18 cellular contexts compared by ENCODE assay signal in genomic region chr10:91512458-91512857, GRCh38.
A peak's percentile ranks its signal among the peaks of the same experiment; 100 is the strongest.
DNase-seq lines count a peak whose midpoint lies in the region; ATAC-seq, FAIRE-seq and TF ChIP-seq lines count a peak whose summit lies in the region.
"Had no signal": no experiment of that assay in that cellular context is flagged by ENCODE, and none has a peak within 500 bp of the region (broad histone marks: within the 10 kb centered on the region; RNA-seq: fewer than 3 reads in every experiment).

No MANE protein-coding gene starts in this region.

- DNase-seq in A549 (ENCODE audit: low read depth in 1 of 2, low spot score in 1 of 2): no peak
- DNase-seq in PC-3: no peak
- DNase-seq in brain microvascular endothelial cell: no peak
- DNase-seq in osteoblast (ENCODE audit: insufficient read length, low spot score, missing footprints): no peak
- DNase-seq in Right ventricle myocardium inferior (ENCODE audit: missing footprints): no peak
- no peak for DNase-seq in iPS-NIHi11 (ENCODE audit: low spot score)
- DNase-seq in COLO829 (ENCODE audit: low spot score): no peak
- no peak for DNase-seq in RWPE1 (ENCODE audit: low spot score)
- DNase-seq: COR-L47, DMS153, NCI-H446 treated with DMSO at 0.1 percent for 48 hours, NCI-H774, Peyer's patch, SJCRH30, T-cell had no signal

- POLR2A ChIA-PET in A549 (lab: Yijun Ruan, JAX) (no interaction called here), PC-3 (lab: Charles Lee; ENCODE audit: unreplicated experiment) (no interaction called here), RWPE1 (lab: Yijun Ruan, JAX; ENCODE audit: low non-redundant PET) (no interaction called here)

- peak in 1 of 2 experiments; percentile 20; a peak in 1 of 6 replicates for ATAC-seq in A549
- ATAC-seq in PC-3: no peak
- ATAC-seq in Right ventricle myocardium inferior: no peak
- ATAC-seq: T-cell had no signal

- intact Hi-C loops in PC-3 (cut with micrococcal nuclease): no loop called here
- intact Hi-C loops in Right ventricle myocardium inferior (cut with DNase I): no loop called here

- H3K9me3 ChIP-seq in A549 (no peaks in the 10 kb centered on the region; the same call in 2 of the 3 replicates), PC-3 (ENCODE audit: low read length) (no peaks in the 10 kb centered on the region), osteoblast (ENCODE audit: low read depth, low read length) (no peaks in the 10 kb centered on the region)
- H3K9me3 ChIP-seq: Peyer's patch, SJCRH30 had no signal

- no peak for TF ChIP-seq RAD21 in A549 (conservative IDR thresholded peaks at IDR 0.05 in 1 of 2, IDR thresholded peaks at IDR 0.05 in 1 of 2)

- no peak overlapping the region for H3K9ac ChIP-seq in PC-3 (ENCODE audit: low read length)

- TF ChIP-seq CTCF in A549 (IDR thresholded peaks at IDR 0.05) (no peak), PC-3 (conservative IDR thresholded peaks at IDR 0.05; ENCODE audit: low read depth, low read length) (no peak), brain microvascular endothelial cell (IDR thresholded peaks at IDR 0.05; ENCODE audit: low read depth, low read length, missing control alignments) (no peak), osteoblast (IDR thresholded peaks at IDR 0.05; ENCODE audit: extremely low read depth, low read depth, low read length) (no peak), RWPE1 (conservative IDR thresholded peaks at IDR 0.05; ENCODE audit: low read depth) (no peak)

- no TSS peak for BruUV-seq in PC-3 (replicated peaks; lab: Mats Ljungman, UMichigan)

- FAIRE-seq in A549 (lab: Jason Lieb, UNC): no peak
- FAIRE-seq: GM18507 had no signal

- no peak overlapping the region for H3K4me3 ChIP-seq in A549
- no peak overlapping the region for H3K4me3 ChIP-seq in PC-3 (ENCODE audit: low read length)
- no peak overlapping the region for H3K4me3 ChIP-seq in brain microvascular endothelial cell (ENCODE audit: low read depth, low read length)
- no peak overlapping the region for H3K4me3 ChIP-seq in osteoblast (ENCODE audit: insufficient read depth, low read length)
- H3K4me3 ChIP-seq: Peyer's patch, SJCRH30 had no signal

- H4K20me1 ChIP-seq in PC-3 (ENCODE audit: low read length): no peaks in the 10 kb centered on the region
- H4K20me1 ChIP-seq in osteoblast (ENCODE audit: insufficient read depth, low read length): no peaks in the 10 kb centered on the region

- no peak overlapping the region for H2AFZ ChIP-seq in PC-3 (ENCODE audit: low read length)
- H2AFZ ChIP-seq in osteoblast (ENCODE audit: low read length): no peak overlapping the region

- H3K27ac ChIP-seq in A549 (peak overlapping the region; percentile 62 to 78), PC-3 (ENCODE audit: low read length) (no peak overlapping the region), brain microvascular endothelial cell (peak overlapping the region; percentile 65), osteoblast (ENCODE audit: low read depth, low read length) (peak overlapping the region; percentile 68), RWPE1 (no peak overlapping the region)
- H3K27ac ChIP-seq: 22Rv1, C4-2B, Peyer's patch, SJCRH30 had no signal

- no peaks in the 10 kb centered on the region for H3F3A ChIP-seq in PC-3 (ENCODE audit: low read length, unreplicated experiment)

- H3K27me3 ChIP-seq in PC-3 (ENCODE audit: low read length) (no peaks in the 10 kb centered on the region), brain microvascular endothelial cell (replicated peaks) (no peaks in the 10 kb centered on the region), osteoblast (ENCODE audit: insufficient read depth, low read length) (no peaks in the 10 kb centered on the region)
- H3K27me3 ChIP-seq: Peyer's patch, SJCRH30 had no signal

- H3K79me2 ChIP-seq in PC-3 (ENCODE audit: low read length) (no peaks in the 10 kb centered on the region), osteoblast (ENCODE audit: insufficient read depth, low read length) (no peaks in the 10 kb centered on the region)

- WGBS in A549 (ENCODE audit: missing lambda C conversion rate): 43% methylated on average over 1 of the region's 1 CpG

- CTCF ChIA-PET in A549 (lab: Yijun Ruan, JAX) (interaction anchor here (1.2 to 2.3 kb wide), 3 partner anchors 84 to 123 kb away, joined by 3 to 9 read pairs (median 3); no protein-coding TSS in a partner anchor), PC-3 (lab: Charles Lee) (no interaction called here), RWPE1 (lab: Yijun Ruan, JAX) (no interaction called here)

- H3K9me2 ChIP-seq in PC-3 (replicated peaks; ENCODE audit: low read length): no peaks in the 10 kb centered on the region

- H3K36me3 ChIP-seq in PC-3 (ENCODE audit: low read depth, low read length) (no peaks in the 10 kb centered on the region), brain microvascular endothelial cell (replicated peaks) (no peaks in the 10 kb centered on the region), osteoblast (ENCODE audit: insufficient read depth, low read length) (peaks cover 4% of the 10 kb centered on the region)
- H3K36me3 ChIP-seq: Peyer's patch, SJCRH30 had no signal

- H3K4me2 ChIP-seq in A549 (peak overlapping the region; percentile 81), PC-3 (ENCODE audit: low read length) (0 out of 2 replicates have a peak overlapping the region, but pooled peaks have one; percentile 31), osteoblast (ENCODE audit: insufficient read depth, low read length) (peak overlapping the region; percentile 19)

- H3K4me1 ChIP-seq in A549 (peaks cover 43% of the 10 kb centered on the region), PC-3 (ENCODE audit: insufficient read depth, low read length) (peaks cover 27% of the 10 kb centered on the region), osteoblast (ENCODE audit: insufficient read depth, low read length) (peaks cover 14% of the 10 kb centered on the region)
- H3K4me1 ChIP-seq: Peyer's patch, SJCRH30 had no signal

- in situ Hi-C loops in brain microvascular endothelial cell (cut with HindIII; ENCODE audit: low pct_ligation_motif_present, low sequenced_read_pairs): no loop called here

- no peak for TF ChIP-seq EP300 in A549 (IDR thresholded peaks at IDR 0.05)

- TF ChIP-seq POLR2A in A549 (IDR thresholded peaks at IDR 0.05; ENCODE audit: low read length): no peak

TF ChIP-seq in A549, 52 proteins besides CTCF, POLR2A, EP300 and RAD21:
- no peak for TF ChIP-seq NFE2L2 (conservative IDR thresholded peaks at IDR 0.05; ENCODE audit: low read length)
- TF ChIP-seq, protein P1, sequence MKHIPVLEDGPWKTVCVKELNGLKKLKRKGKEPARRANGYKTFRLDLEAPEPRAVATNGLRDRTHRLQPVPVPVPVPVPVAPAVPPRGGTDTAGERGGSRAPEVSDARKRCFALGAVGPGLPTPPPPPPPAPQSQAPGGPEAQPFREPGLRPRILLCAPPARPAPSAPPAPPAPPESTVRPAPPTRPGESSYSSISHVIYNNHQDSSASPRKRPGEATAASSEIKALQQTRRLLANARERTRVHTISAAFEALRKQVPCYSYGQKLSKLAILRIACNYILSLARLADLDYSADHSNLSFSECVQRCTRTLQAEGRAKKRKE (CRISPR knock-in tag; IDR thresholded peaks at IDR 0.05; ENCODE audit: low read depth): no peak
- no peak for TF ChIP-seq USF2 (IDR thresholded peaks at IDR 0.05)
- TF ChIP-seq FOSL2 (IDR thresholded peaks at IDR 0.05): no peak
- no peak for TF ChIP-seq FOSL2 (CRISPR knock-in tag; IDR thresholded peaks at IDR 0.05)
- TF ChIP-seq, protein P2, sequence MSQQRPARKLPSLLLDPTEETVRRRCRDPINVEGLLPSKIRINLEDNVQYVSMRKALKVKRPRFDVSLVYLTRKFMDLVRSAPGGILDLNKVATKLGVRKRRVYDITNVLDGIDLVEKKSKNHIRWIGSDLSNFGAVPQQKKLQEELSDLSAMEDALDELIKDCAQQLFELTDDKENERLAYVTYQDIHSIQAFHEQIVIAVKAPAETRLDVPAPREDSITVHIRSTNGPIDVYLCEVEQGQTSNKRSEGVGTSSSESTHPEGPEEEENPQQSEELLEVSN (IDR thresholded peaks at IDR 0.05; ENCODE audit: borderline replicate concordance, low read depth): no peak
- TF ChIP-seq MAX (IDR thresholded peaks at IDR 0.05): no peak; the same call in 1 of the 2 replicates
- no peak for TF ChIP-seq SMC3 (IDR thresholded peaks at IDR 0.05)
- TF ChIP-seq GATA3 (IDR thresholded peaks at IDR 0.05; ENCODE audit: borderline replicate concordance): no peak
- TF ChIP-seq RNF2 (IDR thresholded peaks at IDR 0.05; ENCODE audit: borderline replicate concordance, low read depth): no peak
- TF ChIP-seq PBX3 (IDR thresholded peaks at IDR 0.05): no peak
- TF ChIP-seq BHLHE40 (IDR thresholded peaks at IDR 0.05; ENCODE audit: low read depth, low read length): no peak
- no peak for TF ChIP-seq CEBPB (IDR thresholded peaks at IDR 0.05)
- no peak for TF ChIP-seq CHD2 (IDR thresholded peaks at IDR 0.05; ENCODE audit: low read length, partially characterized antibody)

Comparison
In these comparisons a context has a peak if more than half of its experiments do, and no peak if none do; other contexts are left out.
1. H3K27ac ChIP-seq: peak in A549 (2 of 2), brain microvascular endothelial cell (single experiment) and osteoblast (single experiment); none in PC-3 (single experiment) and RWPE1 (single experiment).
2. H3K4me2 ChIP-seq: peak in every context shown above with its lines; median percentile 81 in A549; 31 in PC-3; 19 in osteoblast.